Comparison of ENCODE assay signal across 19 cellular contexts in genomic region chr4:138659041-138659565, GRCh38.
"Had no signal": no experiment of that assay in that cellular context is flagged by ENCODE, and none has a peak within 500 bp of the region (broad histone marks: within the 10 kb centered on the region; RNA-seq: fewer than 3 reads in every experiment).

No MANE protein-coding gene starts in this region.

- DNase-seq: activated CD4-positive, alpha-beta T cell treated with anti-CD3 and anti-CD28 coated beads, Interleukin-2, amount 10 ng/mL, durations not matched to agents 7 days and 5 days; activated CD4-positive, CD25-positive, alpha-beta regulatory T cell; activated naive CD4-positive, alpha-beta T cell treated with anti-CD3 and anti-CD28 coated beads, Interleukin-2, amount 50 U/mL, for 16 hours; adrenal gland; central memory CD4-positive, alpha-beta T cell; cortex of kidney; erythroblast; hypothalamus; kidney; left ventricle myocardium inferior; posterior cingulate gyrus; stimulated activated CD4-positive, alpha-beta T cell treated with anti-CD3 and anti-CD28 coated beads, Interleukin-1b, Interleukin-23, amount 100 ng/mL, for 48 hours; substantia nigra; T-helper 2 cell; upper lobe of right lung had no signal

- H3K27me3 Mint-ChIP-seq: stimulated activated memory B cell treated with anti-CD40 and anti-IgM and Interleukin-4, amounts not matched to agents 10 μg/mL and 1 μg/mL and 100 μg/mL, for 72 hours had no signal

- H3K27ac Mint-ChIP-seq: activated CD4-positive, alpha-beta T cell treated with anti-CD3 and anti-CD28 coated beads, Interleukin-2, amount 10 ng/mL, durations not matched to agents 7 days and 5 days; activated T-helper 2 cell treated with anti-CD3 and anti-CD28 coated beads, Interferon-gamma antibody, Interleukin-2, Interleukin-4, amounts not matched to agents 10 μg/mL and 5 μg/mL and 100 μg/mL, durations not matched to agents 14 hours and 24 hours and 36 hours; stimulated activated memory B cell treated with anti-CD40 and anti-IgM and Interleukin-4, amounts not matched to agents 10 μg/mL and 1 μg/mL and 100 μg/mL, for 72 hours had no signal

- H3K4me1 ChIP-seq: adrenal gland, left ventricle myocardium inferior, right atrium auricular region, upper lobe of right lung had no signal

- H3K4me3 Mint-ChIP-seq: activated CD4-positive, alpha-beta T cell treated with anti-CD3 and anti-CD28 coated beads, Interleukin-2, amount 10 ng/mL, durations not matched to agents 7 days and 5 days; stimulated activated memory B cell treated with anti-CD40 and anti-IgM and Interleukin-4, amounts not matched to agents 10 μg/mL and 1 μg/mL and 100 μg/mL, for 72 hours had no signal

- H3K27me3 ChIP-seq: adrenal gland, right atrium auricular region, upper lobe of right lung had no signal

- H3K4me1 Mint-ChIP-seq: activated CD4-positive, alpha-beta T cell treated with anti-CD3 and anti-CD28 coated beads, Interleukin-2, amount 10 ng/mL, durations not matched to agents 7 days and 5 days; stimulated activated memory B cell treated with anti-CD40 and anti-IgM and Interleukin-4, amounts not matched to agents 10 μg/mL and 1 μg/mL and 100 μg/mL, for 72 hours had no signal

- H3K36me3 ChIP-seq: adrenal gland, left ventricle myocardium inferior, neutrophil, right atrium auricular region, upper lobe of right lung had no signal

- H3K4me3 ChIP-seq: adrenal gland, left ventricle myocardium inferior, right atrium auricular region, upper lobe of right lung had no signal

- H3K27ac ChIP-seq: adrenal gland, left ventricle myocardium inferior, neutrophil, right atrium auricular region, upper lobe of right lung had no signal

- H3K36me3 Mint-ChIP-seq: stimulated activated memory B cell treated with anti-CD40 and anti-IgM and Interleukin-4, amounts not matched to agents 10 μg/mL and 1 μg/mL and 100 μg/mL, for 72 hours had no signal

- H3K9me3 ChIP-seq: adrenal gland, left ventricle myocardium inferior, neutrophil, right atrium auricular region, upper lobe of right lung had no signal

- ATAC-seq: stimulated activated memory B cell treated with anti-CD40 and anti-IgM and Interleukin-4, amounts not matched to agents 10 μg/mL and 1 μg/mL and 100 μg/mL, for 72 hours; upper lobe of right lung had no signal

- H3K9me3 Mint-ChIP-seq: activated CD4-positive, alpha-beta T cell treated with anti-CD3 and anti-CD28 coated beads, Interleukin-2, amount 10 ng/mL, durations not matched to agents 7 days and 5 days; activated T-helper 2 cell treated with anti-CD3 and anti-CD28 coated beads, Interferon-gamma antibody, Interleukin-2, Interleukin-4, amounts not matched to agents 10 μg/mL and 5 μg/mL and 100 μg/mL, durations not matched to agents 14 hours and 24 hours and 36 hours; stimulated activated memory B cell treated with anti-CD40 and anti-IgM and Interleukin-4, amounts not matched to agents 10 μg/mL and 1 μg/mL and 100 μg/mL, for 72 hours had no signal
